ENCODE assay signal across 8 cellular contexts in genomic region chrX:53440101-53440500, GRCh38. TPM values are rescaled to one million over a fixed set of nuclear protein-coding genes. Genes with fewer than 3 reads are reported as not detected.
A peak's percentile ranks its signal among the peaks of the same experiment; 100 is the strongest.
DNase-seq lines count a peak whose midpoint lies in the region; ATAC-seq and TF ChIP-seq lines count a peak whose summit lies in the region.

No MANE protein-coding gene starts in this region.

- ATAC-seq in Right ventricle myocardium inferior = no peak
- no peak for ATAC-seq in lower lobe of right lung
- ATAC-seq in left lobe of liver = no peak

- H3K27me3 ChIP-seq in left ventricle myocardium inferior (ENCODE audit: low read depth) (no peaks in the 10 kb centered on the region), lower lobe of right lung (ENCODE audit: low read depth) (no peaks in the 10 kb centered on the region), uterus (no peaks in the 10 kb centered on the region)

- H3K27me3 Mint-ChIP-seq in activated T-helper 2 cell treated with anti-CD3 and anti-CD28 coated beads, Interferon-gamma antibody, Interleukin-2, Interleukin-4, amounts not matched to agents 10 μg/mL and 5 μg/mL and 100 μg/mL, durations not matched to agents 14 hours and 24 hours and 36 hours (ENCODE audit: low read depth) = no peaks in the 10 kb centered on the region

- H3K4me3 ChIP-seq in left ventricle myocardium inferior (peak overlapping the region; percentile 63), lower lobe of right lung (no peak overlapping the region), uterus (peak overlapping the region in 1 of 2 donors; percentile 26)

- H3K27ac ChIP-seq in left ventricle myocardium inferior (replicated peaks) (peak overlapping the region; percentile 52), lower lobe of right lung (peak overlapping the region; percentile 73), uterus (peak overlapping the region; percentile 54 to 72)

- TF ChIP-seq POLR2A in uterus (IDR thresholded peaks at IDR 0.05) = no peak

- no peaks in the 10 kb centered on the region for H3K36me3 ChIP-seq in left ventricle myocardium inferior
- no peaks in the 10 kb centered on the region for H3K36me3 ChIP-seq in lower lobe of right lung
- no peaks in the 10 kb centered on the region for H3K36me3 ChIP-seq in uterus

- H3K9me3 Mint-ChIP-seq in activated T-helper 2 cell treated with anti-CD3 and anti-CD28 coated beads, Interferon-gamma antibody, Interleukin-2, Interleukin-4, amounts not matched to agents 10 μg/mL and 5 μg/mL and 100 μg/mL, durations not matched to agents 14 hours and 24 hours and 36 hours = no peaks in the 10 kb centered on the region

- H3K9me3 ChIP-seq in left ventricle myocardium inferior (replicated peaks) (no peaks in the 10 kb centered on the region), lower lobe of right lung (no peaks in the 10 kb centered on the region), uterus (no peaks in the 10 kb centered on the region)

- H3K4me1 Mint-ChIP-seq in activated T-helper 2 cell treated with anti-CD3 and anti-CD28 coated beads, Interferon-gamma antibody, Interleukin-2, Interleukin-4, amounts not matched to agents 10 μg/mL and 5 μg/mL and 100 μg/mL, durations not matched to agents 14 hours and 24 hours and 36 hours (ENCODE audit: low read depth) = peaks cover 27% of the 10 kb centered on the region

- no peaks in the 10 kb centered on the region for H3K36me3 Mint-ChIP-seq in activated T-helper 2 cell treated with anti-CD3 and anti-CD28 coated beads, Interferon-gamma antibody, Interleukin-2, Interleukin-4, amounts not matched to agents 10 μg/mL and 5 μg/mL and 100 μg/mL, durations not matched to agents 14 hours and 24 hours and 36 hours (ENCODE audit: low read depth)

- peaks cover 13% of the 10 kb centered on the region for H3K4me1 ChIP-seq in left ventricle myocardium inferior
- H3K4me1 ChIP-seq in lower lobe of right lung = peaks cover 12% of the 10 kb centered on the region
- no peaks in the 10 kb centered on the region for H3K4me1 ChIP-seq in uterus

- intact Hi-C loops in left ventricle myocardium inferior (cut with micrococcal nuclease) = no loop called here
- intact Hi-C loops in Right ventricle myocardium inferior (cut with DNase I) = no loop called here
- intact Hi-C loops in activated T-helper 2 cell treated with anti-CD3 and anti-CD28 coated beads, Interferon-gamma antibody, Interleukin-2, Interleukin-4, amounts not matched to agents 10 μg/mL and 5 μg/mL and 100 μg/mL, durations not matched to agents 14 hours and 24 hours and 36 hours (cut with micrococcal nuclease) = no loop called here
- intact Hi-C loops in lower lobe of right lung (cut with DNase I) = no loop called here
- intact Hi-C loops in uterus (cut with DNase I; ENCODE audit: low total_unique reads) = no loop called here

- H3K27ac Mint-ChIP-seq in activated T-helper 2 cell treated with anti-CD3 and anti-CD28 coated beads, Interferon-gamma antibody, Interleukin-2, Interleukin-4, amounts not matched to agents 10 μg/mL and 5 μg/mL and 100 μg/mL, durations not matched to agents 14 hours and 24 hours and 36 hours = peak overlapping the region; percentile 35

- DNase-seq in left ventricle myocardium inferior (no peak), Right ventricle myocardium inferior (ENCODE audit: missing footprints) (no peak), lower lobe of right lung (no peak), uterus (no peak), NCI-H2227 treated with DMSO at 0.1 percent for 48 hours (lab: John Stamatoyannopoulos, UW) (no peak), kidney glomerular epithelial cell (lab: John Stamatoyannopoulos, UW) (no peak), left lobe of liver (ENCODE audit: low spot score) (no peak)
- DNase-seq in activated T-helper 2 cell treated with anti-CD3 and anti-CD28 coated beads, Interferon-gamma antibody, Interleukin-2, Interleukin-4, amounts not matched to agents 10 μg/mL and 5 μg/mL and 100 μg/mL, durations not matched to agents 14 hours and 24 hours and 36 hours (ENCODE audit: low spot score) = no peak

- H3K4me3 Mint-ChIP-seq in activated T-helper 2 cell treated with anti-CD3 and anti-CD28 coated beads, Interferon-gamma antibody, Interleukin-2, Interleukin-4, amounts not matched to agents 10 μg/mL and 5 μg/mL and 100 μg/mL, durations not matched to agents 14 hours and 24 hours and 36 hours (ENCODE audit: low read depth) = peak overlapping the region; percentile 66

- TF ChIP-seq CTCF in left ventricle myocardium inferior (IDR thresholded peaks at IDR 0.05; ENCODE audit: borderline replicate concordance) (no peak), lower lobe of right lung (IDR thresholded peaks at IDR 0.05) (no peak), uterus (IDR thresholded peaks at IDR 0.05) (no peak)

RNA-seq across cellular contexts. Expression of gene HSD17B10, which starts 5.9 kb away (rescaled TPM):
- total RNA-seq in left ventricle myocardium inferior (109 TPM), Right ventricle myocardium inferior (116 TPM), lower lobe of right lung (51.6 TPM), uterus (10 to 100 TPM; 12.6 to 91.7 (median 63.9) TPM), left lobe of liver (195 TPM)
- total RNA-seq in activated T-helper 2 cell treated with anti-CD3 and anti-CD28 coated beads, Interferon-gamma antibody, Interleukin-2, Interleukin-4, amounts not matched to agents 10 μg/mL and 5 μg/mL and 100 μg/mL, durations not matched to agents 14 hours and 24 hours and 36 hours = 135 and 139 TPM in 2 replicates

RNA-seq across cellular contexts. Expression of gene RIBC1, which starts 17.4 kb away (rescaled TPM):
- total RNA-seq in left ventricle myocardium inferior (0.49 TPM), Right ventricle myocardium inferior (0.62 TPM), lower lobe of right lung (3.0 TPM), uterus (1 to 10 TPM in 2 of 4 donors, under 1 TPM in 1, not detected in 1; 0.77 to 3.0 (median 2.5) TPM), left lobe of liver (0.38 TPM)
- total RNA-seq in activated T-helper 2 cell treated with anti-CD3 and anti-CD28 coated beads, Interferon-gamma antibody, Interleukin-2, Interleukin-4, amounts not matched to agents 10 μg/mL and 5 μg/mL and 100 μg/mL, durations not matched to agents 14 hours and 24 hours and 36 hours = 0.43 and 0.90 TPM in 2 replicates

RNA-seq across cellular contexts. Expression of gene SMC1A, which starts 17.6 kb away (rescaled TPM):
- total RNA-seq in left ventricle myocardium inferior = 35.9 TPM
- total RNA-seq in Right ventricle myocardium inferior = 36.9 TPM
- 134 and 136 TPM in 2 replicates for total RNA-seq in activated T-helper 2 cell treated with anti-CD3 and anti-CD28 coated beads, Interferon-gamma antibody, Interleukin-2, Interleukin-4, amounts not matched to agents 10 μg/mL and 5 μg/mL and 100 μg/mL, durations not matched to agents 14 hours and 24 hours and 36 hours
- 52.0 TPM for total RNA-seq in lower lobe of right lung
- 10 to 100 TPM; 34.8 to 85.5 (median 40.8) TPM for total RNA-seq in uterus
- 27.8 TPM for total RNA-seq in left lobe of liver
